In genomic region chr14:101200008-101200649, GRCh38 we compare ENCODE assay signal across 2 cellular contexts.
TF ChIP-seq lines count a peak whose summit lies in the region.

No MANE protein-coding gene starts in this region.

TF ChIP-seq in SK-N-SH, 30 proteins besides CTCF, POLR2A, EP300 and RAD21 (continued from another document):
- TF ChIP-seq PBX3 (IDR thresholded peaks at IDR 0.05) = no peak
- no peak for TF ChIP-seq EZH2phosphoT487 (IDR thresholded peaks at IDR 0.05; ENCODE audit: borderline replicate concordance, low read depth)
- TF ChIP-seq FOSL2 (IDR thresholded peaks at IDR 0.05; ENCODE audit: borderline replicate concordance, low read depth) = no peak
- TF ChIP-seq USF2 (IDR thresholded peaks at IDR 0.05; ENCODE audit: borderline replicate concordance, low read depth, low read length) = no peak
- TF ChIP-seq JUND (IDR thresholded peaks at IDR 0.05) = no peak

TF ChIP-seq in SK-N-SH treated with all-trans-retinoic acid at 6 μM for 48 hours, 23 proteins besides CTCF, POLR2A, EP300 and RAD21 (continued from another document):
- TF ChIP-seq TSHZ2 (CRISPR knock-in tag; IDR thresholded peaks at IDR 0.05) (no peak), ZFP3 (CRISPR knock-in tag; IDR thresholded peaks at IDR 0.05) (no peak), SNAI2 (CRISPR knock-in tag; IDR thresholded peaks at IDR 0.05) (no peak), ESRRG (CRISPR knock-in tag; IDR thresholded peaks at IDR 0.05) (no peak), CSDC2 (CRISPR knock-in tag; IDR thresholded peaks at IDR 0.05) (no peak), CREB5 (CRISPR knock-in tag; IDR thresholded peaks at IDR 0.05; ENCODE audit: low read depth) (no peak), ZFP30 (CRISPR knock-in tag; IDR thresholded peaks at IDR 0.05) (no peak), ZNF70 (CRISPR knock-in tag; IDR thresholded peaks at IDR 0.05) (no peak), RARB (CRISPR knock-in tag; IDR thresholded peaks at IDR 0.05) (no peak), ARNTL (CRISPR knock-in tag; IDR thresholded peaks at IDR 0.05; ENCODE audit: borderline replicate concordance, low read depth) (no peak), ISL1 (CRISPR knock-in tag; IDR thresholded peaks at IDR 0.05) (no peak), BACH2 (CRISPR knock-in tag; IDR thresholded peaks at IDR 0.05; ENCODE audit: borderline replicate concordance) (no peak), POU6F1 (CRISPR knock-in tag; IDR thresholded peaks at IDR 0.05; ENCODE audit: borderline replicate concordance, low read depth) (no peak), ZC3H10 (CRISPR knock-in tag; IDR thresholded peaks at IDR 0.05) (no peak)
